Comparison of ENCODE assay signal across 1 cellular context in genomic region chr13:62357887-62358645, GRCh38.
TF ChIP-seq lines count a peak whose summit lies in the region.

No MANE protein-coding gene starts in this region.

TF ChIP-seq in WTC11, 78 proteins besides CTCF, POLR2A, EP300 and RAD21 (continued from another document):
- TF ChIP-seq STAT6 (CRISPR knock-in tag; conservative IDR thresholded peaks at IDR 0.05; ENCODE audit: low read depth) (no peak), SP1 (CRISPR knock-in tag; conservative IDR thresholded peaks at IDR 0.05) (no peak)
